In genomic region chr15:35546581-35547381, GRCh38 we compare ENCODE assay signal across 8 cellular contexts. TPM values are rescaled to one million over a fixed set of nuclear protein-coding genes. Genes with fewer than 3 reads are reported as not detected.
A peak's percentile ranks its signal among the peaks of the same experiment; 100 is the strongest.
DNase-seq lines count a peak whose midpoint lies in the region; ATAC-seq and TF ChIP-seq lines count a peak whose summit lies in the region.

No MANE protein-coding gene starts in this region.

- no peak for TF ChIP-seq EP300 in esophagus muscularis mucosa (IDR thresholded peaks at IDR 0.05)

- no peaks in the 10 kb centered on the region for H4K20me1 ChIP-seq in OCI-LY7 (ENCODE audit: insufficient read depth, low read length)

- TSS peak; percentile 81 for BruUV-seq in OCI-LY7 (replicated peaks; lab: Mats Ljungman, UMichigan)

- H3K27me3 ChIP-seq in esophagus muscularis mucosa = no peaks in the 10 kb centered on the region

- H3K9me3 ChIP-seq in OCI-LY7 (ENCODE audit: low read length) = no peaks in the 10 kb centered on the region
- H3K9me3 ChIP-seq in esophagus muscularis mucosa = no peaks in the 10 kb centered on the region

- peaks cover 10% of the 10 kb centered on the region for H3K9me3 Mint-ChIP-seq in osteocyte (ENCODE audit: unreplicated experiment)

- peak overlapping the region; percentile 93 for H2AFZ ChIP-seq in OCI-LY7 (ENCODE audit: low read length)

- H3K4me3 Mint-ChIP-seq in osteocyte (ENCODE audit: unreplicated experiment) = peak overlapping the region; percentile 88

- H3K4me1 Mint-ChIP-seq in osteocyte (ENCODE audit: unreplicated experiment) = peaks cover 24% of the 10 kb centered on the region

- peak overlapping the region; percentile 98 for H3K4me2 ChIP-seq in OCI-LY7 (ENCODE audit: low read length)

- peak; percentile 30 for ATAC-seq in GM21526 (IDR thresholded peaks at IDR 0.05; ENCODE audit: low FRiP score, unreplicated experiment)

- intact Hi-C loops in OCI-LY7 (cut with micrococcal nuclease; ENCODE audit: unreplicated experiment) (loop anchor here (5.0 to 10.0 kb wide), 2 partner anchors 1028 to 1556 kb away; partner anchors contain the start of genes CDIN1 and MEIS2), esophagus muscularis mucosa (cut with DNase I) (loop anchor here (10.0 kb wide), 1 partner anchor 148 kb away; no protein-coding TSS in a partner anchor)

- TF ChIP-seq CTCF in AG10803 (conservative IDR thresholded peaks at IDR 0.05; ENCODE audit: low read length) = no peak
- no peak for TF ChIP-seq CTCF in OCI-LY7 (conservative IDR thresholded peaks at IDR 0.05; ENCODE audit: low read length)
- TF ChIP-seq CTCF in esophagus muscularis mucosa (IDR thresholded peaks at IDR 0.05) = no peak
- TF ChIP-seq CTCF in osteocyte (IDR thresholded peaks at IDR 0.05) = no peak

- H3K4me1 ChIP-seq in OCI-LY7 (ENCODE audit: insufficient read depth, low read length, poor library complexity, severe bottlenecking) (peaks cover 15% of the 10 kb centered on the region), esophagus muscularis mucosa (peaks cover 9 to 30% (median 25%) of the 10 kb centered on the region in 4 donors)

- CTCF ChIA-PET in OCI-LY7 (lab: Charles Lee; ENCODE audit: unreplicated experiment) = no interaction called here

- H3K27ac Mint-ChIP-seq in osteocyte (ENCODE audit: unreplicated experiment) = peak overlapping the region; percentile 97

- peak overlapping the region; percentile 81 for H3K27ac ChIP-seq in OCI-LY7 (ENCODE audit: low read depth, low read length, poor library complexity, severe bottlenecking)
- H3K27ac ChIP-seq in esophagus muscularis mucosa (replicated peaks in 1 of 4) = peak overlapping the region; percentile 93 to 98 (median 96)

- POLR2A ChIA-PET in OCI-LY7 (lab: Charles Lee) = interaction anchor here (0.5 to 0.6 kb wide), 2 partner anchors 14 to 555 kb away, joined by 3 to 4 read pairs; no protein-coding TSS in a partner anchor

- H3K79me2 ChIP-seq in OCI-LY7 (ENCODE audit: insufficient read depth, low read depth, low read length) = no peaks in the 10 kb centered on the region

- H3K9me2 ChIP-seq in OCI-LY7 (ENCODE audit: insufficient read depth, low read length) = no peaks in the 10 kb centered on the region

- no peak for DNase-seq in AG10803 (ENCODE audit: low read depth)
- DNase-seq in OCI-LY7 (ENCODE audit: low spot score) = no peak
- no peak for DNase-seq in esophagus muscularis mucosa (ENCODE audit: extremely low spot score)
- DNase-seq in osteocyte (ENCODE audit: extremely low spot score, unreplicated experiment) = no peak
- DNase-seq in DMS153 treated with DMSO at 0.1 percent for 48 hours (lab: John Stamatoyannopoulos, UW; ENCODE audit: unreplicated experiment) = no peak
- no peak for DNase-seq in DMS79 (lab: John Stamatoyannopoulos, UW)
- DNase-seq in NCI-H510A (lab: John Stamatoyannopoulos, UW) = no peak

- H3K4me3 ChIP-seq in AG10803 (ENCODE audit: low read length) (peak overlapping the region; percentile 78), OCI-LY7 (ENCODE audit: low read depth, low read length, poor library complexity, severe bottlenecking) (peak overlapping the region; percentile 85), esophagus muscularis mucosa (peak overlapping the region; percentile 74 to 85 (median 80))

- H3K36me3 ChIP-seq in OCI-LY7 (ENCODE audit: insufficient read depth, low read length) = no peaks in the 10 kb centered on the region
- H3K36me3 ChIP-seq in esophagus muscularis mucosa = peaks cover 0 to 4% (median 0%) of the 10 kb centered on the region in 4 donors

- 75% methylated on average over 11 of the region's 11 CpGs for WGBS in esophagus muscularis mucosa

- TF ChIP-seq POLR2A in esophagus muscularis mucosa (IDR thresholded peaks at IDR 0.05; ENCODE audit: low read depth) = no peak

- H3K36me3 Mint-ChIP-seq in osteocyte (ENCODE audit: unreplicated experiment) = peaks cover 14% of the 10 kb centered on the region

- H3K27me3 Mint-ChIP-seq in osteocyte (ENCODE audit: unreplicated experiment) = no peaks in the 10 kb centered on the region

RNA-seq across cellular contexts. Expression of gene DPH6, which starts 0.8 kb away (rescaled TPM):
- total RNA-seq in OCI-LY7 (2014; rRNA removed; shearing (Covaris generic)) = 12.6 and 26.4 TPM in 2 replicates
- total RNA-seq in OCI-LY7 (2022) (20.3 and 21.4 TPM in 2 replicates), esophagus muscularis mucosa (10 to 100 TPM in 1 of 4 donors, 1 to 10 TPM in 3; 7.7 to 12.9 (median 8.5) TPM), osteocyte (14.3 and 15.8 TPM in 2 replicates)
